11 cellular contexts compared by ENCODE assay signal in genomic region chr6:147448212-147448611, GRCh38.
A peak's percentile ranks its signal among the peaks of the same experiment; 100 is the strongest.
DNase-seq lines count a peak whose midpoint lies in the region; ATAC-seq, FAIRE-seq and TF ChIP-seq lines count a peak whose summit lies in the region.
"Had no signal": no experiment of that assay in that cellular context is flagged by ENCODE, and none has a peak within 500 bp of the region (broad histone marks: within the 10 kb centered on the region; RNA-seq: fewer than 3 reads in every experiment).

No MANE protein-coding gene starts in this region.

- 28 to 33% methylated on average over 10 of the region's 10 CpGs for WGBS in thyroid gland, 2 donors

- peaks cover 23% of the 10 kb centered on the region for H3K4me1 ChIP-seq in iPS-15b (ENCODE audit: control insufficient read depth, insufficient read depth, low read length)
- H3K4me1 ChIP-seq in thyroid gland: no peaks in the 10 kb centered on the region

- no peaks in the 10 kb centered on the region for H3K9me3 Mint-ChIP-seq in activated naive CD4-positive, alpha-beta T cell treated with anti-CD3 and anti-CD28 coated beads, Interleukin-2, amount 50 U/mL, for 72 hours

- intact Hi-C loops in thyroid gland (cut with DNase I): no loop called here

- H3K36me3 ChIP-seq in iPS-15b (ENCODE audit: control insufficient read depth, insufficient read depth, low read length) (no peaks in the 10 kb centered on the region), thyroid gland (no peaks in the 10 kb centered on the region)

- H3K9ac ChIP-seq in iPS-15b (ENCODE audit: low read depth, low read length): no peak overlapping the region

- H3K9me3 ChIP-seq in iPS-15b (ENCODE audit: control insufficient read depth, insufficient read depth, low read length): no peaks in the 10 kb centered on the region
- H3K9me3 ChIP-seq in thyroid gland: no peaks in the 10 kb centered on the region

- TF ChIP-seq CTCF in thyroid gland (IDR thresholded peaks at IDR 0.05): no peak

- DNase-seq in NCI-H2029 (lab: John Stamatoyannopoulos, UW) (peak; percentile 3), NCI-H2029 treated with DMSO at 0.1 percent for 48 hours (lab: John Stamatoyannopoulos, UW) (no peak), NCI-H748 treated with DMSO at 0.1 percent for 48 hours (lab: John Stamatoyannopoulos, UW) (peak; percentile 41), thyroid gland (peak; percentile 4 to 15), GM19239 (ENCODE audit: insufficient read length, low spot score) (no peak), NCI-H1417 treated with DMSO at 0.1 percent for 48 hours (lab: John Stamatoyannopoulos, UW) (no peak)
- no peak for DNase-seq in activated naive CD4-positive, alpha-beta T cell treated with anti-CD3 and anti-CD28 coated beads, Interleukin-2, amount 50 U/mL, for 72 hours (ENCODE audit: low spot score in 2 of 2)
- DNase-seq: 8988T had no signal

- H3K27me3 ChIP-seq in iPS-15b (ENCODE audit: control insufficient read depth, insufficient read depth, low read length) (peaks cover 7% of the 10 kb centered on the region), thyroid gland (no peaks in the 10 kb centered on the region)

- no peak overlapping the region for H3K27ac Mint-ChIP-seq in activated naive CD4-positive, alpha-beta T cell treated with anti-CD3 and anti-CD28 coated beads, Interleukin-2, amount 50 U/mL, for 72 hours

- no peaks in the 10 kb centered on the region for H3K36me3 Mint-ChIP-seq in activated naive CD4-positive, alpha-beta T cell treated with anti-CD3 and anti-CD28 coated beads, Interleukin-2, amount 50 U/mL, for 72 hours

- peak overlapping the region; percentile 33 for H3K4me3 ChIP-seq in iPS-15b (ENCODE audit: low read depth, low read length)
- H3K4me3 ChIP-seq in thyroid gland (replicated peaks in 1 of 3): no peak overlapping the region
- H3K4me3 ChIP-seq: coronary artery had no signal

- FAIRE-seq in GM19239 (lab: Jason Lieb, UNC): no peak
- FAIRE-seq: G401.6 had no signal

- no peak for TF ChIP-seq POLR2A in thyroid gland (IDR thresholded peaks at IDR 0.05)

- H3K27ac ChIP-seq in thyroid gland: no peak overlapping the region
- H3K27ac ChIP-seq: coronary artery had no signal

- ATAC-seq in activated naive CD4-positive, alpha-beta T cell treated with anti-CD3 and anti-CD28 coated beads, Interleukin-2, amount 50 U/mL, for 72 hours: no peak

Comparison
In these comparisons a context has a peak if more than half of its experiments do, and no peak if none do; other contexts are left out.
1. DNase-seq: peak in NCI-H2029 (single experiment), NCI-H748 treated with DMSO at 0.1 percent for 48 hours (single experiment) and thyroid gland (2 of 2); none in NCI-H2029 treated with DMSO at 0.1 percent for 48 hours (single experiment), activated naive CD4-positive, alpha-beta T cell treated with anti-CD3 and anti-CD28 coated beads, Interleukin-2, amount 50 U/mL, for 72 hours (0 of 2), GM19239 (single experiment) and NCI-H1417 treated with DMSO at 0.1 percent for 48 hours (single experiment).